Comparison of ENCODE assay signal across 1 cellular context in genomic region chr7:101120315-101120714, GRCh38.
TF ChIP-seq lines count a peak whose summit lies in the region.

No MANE protein-coding gene starts in this region.

TF ChIP-seq in GM12891, 5 proteins besides CTCF, POLR2A, EP300 and RAD21:
- TF ChIP-seq TAF1 (IDR thresholded peaks at IDR 0.05; ENCODE audit: low read depth, low read length): no peak
- no peak for TF ChIP-seq POLR2AphosphoS5 (IDR thresholded peaks at IDR 0.05; ENCODE audit: low read depth, low read length)
- TF ChIP-seq POU2F2 (IDR thresholded peaks at IDR 0.05; ENCODE audit: low read depth, low read length): no peak
- no peak for TF ChIP-seq SPI1 (IDR thresholded peaks at IDR 0.05; ENCODE audit: low read depth, low read length)
- no peak for TF ChIP-seq PAX5 (IDR thresholded peaks at IDR 0.05; ENCODE audit: insufficient read depth, low read length, severe bottlenecking)
